ENCODE assay signal across 24 cellular contexts in the genomic region with DNA sequence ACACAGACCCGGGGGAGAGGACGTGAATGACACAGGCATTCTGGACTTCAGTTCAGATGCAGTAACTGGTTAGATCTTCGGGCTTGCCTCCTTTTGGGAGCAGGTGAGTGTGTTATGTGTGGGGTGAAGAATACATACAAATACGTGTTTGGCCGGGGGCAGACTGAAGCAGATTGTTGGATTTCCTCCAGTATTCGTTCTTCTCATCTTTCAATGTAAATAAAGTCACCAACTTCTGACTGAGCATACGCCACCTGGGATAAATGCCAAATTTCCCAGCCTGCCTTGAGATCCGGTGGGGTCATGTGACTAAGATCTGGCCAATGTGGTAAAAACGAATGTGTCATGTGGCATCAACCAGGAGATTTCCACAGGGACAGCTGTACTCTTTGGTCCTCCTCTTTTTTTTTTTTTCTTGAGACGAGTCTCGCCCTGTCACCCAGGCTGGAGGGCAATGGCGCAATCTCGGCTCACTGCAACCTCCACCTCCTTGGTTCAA.
DNase-seq lines count a peak whose midpoint lies in the region; ATAC-seq and TF ChIP-seq lines count a peak whose summit lies in the region.
"Had no signal": no experiment of that assay in that cellular context is flagged by ENCODE, and none has a peak within 500 bp of the region (broad histone marks: within the 10 kb centered on the region; RNA-seq: fewer than 3 reads in every experiment).

No MANE protein-coding gene starts in this region.

- H3K27ac ChIP-seq in CD4-positive, alpha-beta memory T cell (ENCODE audit: low read depth, low read length): no peak overlapping the region
- H3K27ac ChIP-seq: BLaER1, coronary artery, prostate gland, RWPE1 had no signal

- H3K27me3 ChIP-seq in CD4-positive, alpha-beta memory T cell (ENCODE audit: insufficient read depth, low read length): no peaks in the 10 kb centered on the region
- H3K27me3 ChIP-seq: BLaER1 had no signal

- DNase-seq in NCI-H510A treated with DMSO at 0.1 percent for 48 hours (lab: John Stamatoyannopoulos, UW) (peak; percentile 1), NCI-H510A (lab: John Stamatoyannopoulos, UW) (no peak), NCI-H1092 treated with DMSO at 0.1 percent for 48 hours (lab: John Stamatoyannopoulos, UW) (peak; percentile 62), NCI-H345 treated with DMSO at 0.1 percent for 48 hours (lab: John Stamatoyannopoulos, UW; ENCODE audit: unreplicated experiment) (peak; percentile 36), WTC11 (ENCODE audit: low spot score) (no peak), iPS-NIHi11 (ENCODE audit: low spot score) (no peak)
- DNase-seq in CD4-positive, alpha-beta memory T cell: no peak
- DNase-seq: ACHN; anterior cingulate cortex; effector memory CD8-positive, alpha-beta T cell; foreskin melanocyte; mesenchymal stem cell; MV-4-11; NCI-H524 had no signal

- H3K27ac Mint-ChIP-seq in WTC11: no peak overlapping the region
- H3K27ac Mint-ChIP-seq in CD4-positive, alpha-beta memory T cell: no peak overlapping the region
- H3K27ac Mint-ChIP-seq: activated naive CD4-positive, alpha-beta T cell treated with anti-CD3 and anti-CD28 coated beads, Interleukin-2, amount 50 U/mL, for 24 hours; activated T-helper 17 cell treated with anti-CD3 and anti-CD28 coated beads, Interleukin-2, amount 50 U/mL, for 72 hours; effector memory CD8-positive, alpha-beta T cell; stimulated activated naive CD8-positive, alpha-beta T cell treated with anti-CD3 and anti-CD28 coated beads, Interleukin-15, Interleukin-2, amounts not matched to agents 100 ng/mL and 50 ng/mL, for 24 hours had no signal

- no peaks in the 10 kb centered on the region for H3K27me3 Mint-ChIP-seq in WTC11 (ENCODE audit: low read depth)
- H3K27me3 Mint-ChIP-seq in CD4-positive, alpha-beta memory T cell: no peaks in the 10 kb centered on the region
- H3K27me3 Mint-ChIP-seq: activated naive CD4-positive, alpha-beta T cell treated with anti-CD3 and anti-CD28 coated beads, Interleukin-2, amount 50 U/mL, for 24 hours; activated T-helper 17 cell treated with anti-CD3 and anti-CD28 coated beads, Interleukin-2, amount 50 U/mL, for 72 hours; effector memory CD8-positive, alpha-beta T cell; stimulated activated naive CD8-positive, alpha-beta T cell treated with anti-CD3 and anti-CD28 coated beads, Interleukin-15, Interleukin-2, amounts not matched to agents 100 ng/mL and 50 ng/mL, for 24 hours had no signal

- H3K9me3 Mint-ChIP-seq in WTC11: peaks cover 18% of the 10 kb centered on the region
- peaks cover 0 to 19% (median 6%) of the 10 kb centered on the region in 8 donors for H3K9me3 Mint-ChIP-seq in CD4-positive, alpha-beta memory T cell

- no peak overlapping the region for H3K4me3 Mint-ChIP-seq in WTC11
- no peak overlapping the region for H3K4me3 Mint-ChIP-seq in CD4-positive, alpha-beta memory T cell
- H3K4me3 Mint-ChIP-seq: activated naive CD4-positive, alpha-beta T cell treated with anti-CD3 and anti-CD28 coated beads, Interleukin-2, amount 50 U/mL, for 24 hours; activated T-helper 17 cell treated with anti-CD3 and anti-CD28 coated beads, Interleukin-2, amount 50 U/mL, for 72 hours; effector memory CD8-positive, alpha-beta T cell; stimulated activated naive CD8-positive, alpha-beta T cell treated with anti-CD3 and anti-CD28 coated beads, Interleukin-15, Interleukin-2, amounts not matched to agents 100 ng/mL and 50 ng/mL, for 24 hours had no signal

- H3K4me1 ChIP-seq in CD4-positive, alpha-beta memory T cell (ENCODE audit: insufficient read depth, low read length): no peaks in the 10 kb centered on the region
- H3K4me1 ChIP-seq: BLaER1, prostate gland had no signal

- H3K36me3 Mint-ChIP-seq in WTC11: peaks cover 5% of the 10 kb centered on the region; the same call in 1 of the 2 replicates
- H3K36me3 Mint-ChIP-seq in CD4-positive, alpha-beta memory T cell: no peaks in the 10 kb centered on the region
- H3K36me3 Mint-ChIP-seq: activated naive CD4-positive, alpha-beta T cell treated with anti-CD3 and anti-CD28 coated beads, Interleukin-2, amount 50 U/mL, for 24 hours had no signal

- intact Hi-C loops in CD4-positive, alpha-beta memory T cell (cut with micrococcal nuclease): no loop called here

- no peak for TF ChIP-seq CTCF in WTC11 (IDR thresholded peaks at IDR 0.05)

- CTCF ChIA-PET in WTC11 (lab: Charles Lee): no interaction called here
- CTCF ChIA-PET in CD4-positive, alpha-beta memory T cell (lab: Charles Lee; ENCODE audit: partially characterized antibody): no interaction called here

- POLR2A ChIA-PET in WTC11 (lab: Charles Lee): no interaction called here
- POLR2A ChIA-PET in CD4-positive, alpha-beta memory T cell (lab: Charles Lee; ENCODE audit: partially characterized antibody): no interaction called here

- ATAC-seq in WTC11: no peak
- no peak for ATAC-seq in GM19395 (IDR thresholded peaks at IDR 0.05; ENCODE audit: unreplicated experiment)
- ATAC-seq: activated T-helper 17 cell treated with anti-CD3 and anti-CD28 coated beads, Interleukin-2, amount 50 U/mL, for 72 hours; effector memory CD8-positive, alpha-beta T cell; esophagus mucosa; SK-N-SH treated with all-trans-retinoic acid at 6 μM for 48 hours had no signal

- no peaks in the 10 kb centered on the region for H3K9me3 ChIP-seq in CD4-positive, alpha-beta memory T cell (ENCODE audit: control insufficient read depth in 1 of 2, low read length in 2 of 2)
- H3K9me3 ChIP-seq: BLaER1, prostate gland had no signal

- no peak overlapping the region for H3K4me3 ChIP-seq in CD4-positive, alpha-beta memory T cell (ENCODE audit: low read length in 2 of 2)
- H3K4me3 ChIP-seq: BLaER1, coronary artery, prostate gland had no signal

- peaks cover 33% of the 10 kb centered on the region for H3K4me1 Mint-ChIP-seq in WTC11
- no peaks in the 10 kb centered on the region for H3K4me1 Mint-ChIP-seq in CD4-positive, alpha-beta memory T cell
- H3K4me1 Mint-ChIP-seq: activated naive CD4-positive, alpha-beta T cell treated with anti-CD3 and anti-CD28 coated beads, Interleukin-2, amount 50 U/mL, for 24 hours; activated T-helper 17 cell treated with anti-CD3 and anti-CD28 coated beads, Interleukin-2, amount 50 U/mL, for 72 hours had no signal

- no peaks in the 10 kb centered on the region for H3K36me3 ChIP-seq in CD4-positive, alpha-beta memory T cell (ENCODE audit: insufficient read depth, low read length)
- H3K36me3 ChIP-seq: BLaER1, prostate gland had no signal

TF ChIP-seq in WTC11, 78 proteins besides CTCF, POLR2A, EP300 and RAD21:
- TF ChIP-seq JUN (CRISPR knock-in tag; IDR thresholded peaks at IDR 0.05): no peak
- TF ChIP-seq ETV6 (CRISPR knock-in tag; IDR thresholded peaks at IDR 0.05): no peak
- TF ChIP-seq MYBL2 (CRISPR knock-in tag; IDR thresholded peaks at IDR 0.05): no peak
- TF ChIP-seq TP53 (CRISPR knock-in tag; IDR thresholded peaks at IDR 0.05): no peak
- TF ChIP-seq ZNF121 (CRISPR knock-in tag; IDR thresholded peaks at IDR 0.05): no peak
- TF ChIP-seq, protein P1, sequence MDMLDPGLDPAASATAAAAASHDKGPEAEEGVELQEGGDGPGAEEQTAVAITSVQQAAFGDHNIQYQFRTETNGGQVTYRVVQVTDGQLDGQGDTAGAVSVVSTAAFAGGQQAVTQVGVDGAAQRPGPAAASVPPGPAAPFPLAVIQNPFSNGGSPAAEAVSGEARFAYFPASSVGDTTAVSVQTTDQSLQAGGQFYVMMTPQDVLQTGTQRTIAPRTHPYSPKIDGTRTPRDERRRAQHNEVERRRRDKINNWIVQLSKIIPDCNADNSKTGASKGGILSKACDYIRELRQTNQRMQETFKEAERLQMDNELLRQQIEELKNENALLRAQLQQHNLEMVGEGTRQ (CRISPR knock-in tag; IDR thresholded peaks at IDR 0.05): 0 out of 2 replicates have a peak, but pooled peaks have one; percentile 30

Comparison
In these comparisons a context has a peak if more than half of its experiments do, and no peak if none do; other contexts are left out.
1. DNase-seq: peak in NCI-H510A treated with DMSO at 0.1 percent for 48 hours (single experiment), NCI-H1092 treated with DMSO at 0.1 percent for 48 hours (single experiment) and NCI-H345 treated with DMSO at 0.1 percent for 48 hours (single experiment); none in NCI-H510A (single experiment), WTC11 (single experiment), CD4-positive, alpha-beta memory T cell (0 of 5) and iPS-NIHi11 (single experiment).